Comparison of ENCODE assay signal across 8 cellular contexts in genomic region chr2:168490916-168491605, GRCh38. TPM values are rescaled to one million over a fixed set of nuclear protein-coding genes. Genes with fewer than 3 reads are reported as not detected.
DNase-seq lines count a peak whose midpoint lies in the region; ATAC-seq and TF ChIP-seq lines count a peak whose summit lies in the region.

No MANE protein-coding gene starts in this region.

- peaks cover 4% of the 10 kb centered on the region for H3K9me3 Mint-ChIP-seq in activated CD8-positive, alpha-beta memory T cell treated with anti-CD3 and anti-CD28 coated beads, Interleukin-2, amount 10 ng/mL, durations not matched to agents 7 days and 5 days (ENCODE audit: low read depth)
- peaks cover 12% of the 10 kb centered on the region for H3K9me3 Mint-ChIP-seq in T-helper 2 cell treated with Interferon-gamma antibody and Interleukin-4, amounts not matched to agents 5 μg/mL and 100 μg/mL, for 36 hours

- intact Hi-C loops in Right ventricle myocardium superior (cut with DNase I): no loop called here

- no peak for TF ChIP-seq CTCF in thoracic aorta (IDR thresholded peaks at IDR 0.05)

- no peaks in the 10 kb centered on the region for H3K36me3 ChIP-seq in thoracic aorta

- peak overlapping the region; percentile 71 for H3K4me3 Mint-ChIP-seq in activated CD8-positive, alpha-beta memory T cell treated with anti-CD3 and anti-CD28 coated beads, Interleukin-2, amount 10 ng/mL, durations not matched to agents 7 days and 5 days
- H3K4me3 Mint-ChIP-seq in T-helper 2 cell treated with Interferon-gamma antibody and Interleukin-4, amounts not matched to agents 5 μg/mL and 100 μg/mL, for 36 hours: peak overlapping the region; percentile 77

- H3K4me1 Mint-ChIP-seq in activated CD8-positive, alpha-beta memory T cell treated with anti-CD3 and anti-CD28 coated beads, Interleukin-2, amount 10 ng/mL, durations not matched to agents 7 days and 5 days: peaks cover 47% of the 10 kb centered on the region
- H3K4me1 Mint-ChIP-seq in T-helper 2 cell treated with Interferon-gamma antibody and Interleukin-4, amounts not matched to agents 5 μg/mL and 100 μg/mL, for 36 hours (ENCODE audit: low read depth): peaks cover 59% of the 10 kb centered on the region

- H3K4me3 ChIP-seq in thoracic aorta: peak overlapping the region; percentile 39

- no peaks in the 10 kb centered on the region for H3K27me3 ChIP-seq in thoracic aorta (replicated peaks; ENCODE audit: insufficient read depth)

- H3K27ac Mint-ChIP-seq in activated CD8-positive, alpha-beta memory T cell treated with anti-CD3 and anti-CD28 coated beads, Interleukin-2, amount 10 ng/mL, durations not matched to agents 7 days and 5 days: peak overlapping the region; percentile 90
- peak overlapping the region; percentile 89 for H3K27ac Mint-ChIP-seq in T-helper 2 cell treated with Interferon-gamma antibody and Interleukin-4, amounts not matched to agents 5 μg/mL and 100 μg/mL, for 36 hours

- peaks cover 8% of the 10 kb centered on the region for H3K27me3 Mint-ChIP-seq in activated CD8-positive, alpha-beta memory T cell treated with anti-CD3 and anti-CD28 coated beads, Interleukin-2, amount 10 ng/mL, durations not matched to agents 7 days and 5 days
- H3K27me3 Mint-ChIP-seq in T-helper 2 cell treated with Interferon-gamma antibody and Interleukin-4, amounts not matched to agents 5 μg/mL and 100 μg/mL, for 36 hours (ENCODE audit: low read depth): no peaks in the 10 kb centered on the region

- CTCF ChIA-PET in activated CD8-positive, alpha-beta memory T cell treated with anti-CD3 and anti-CD28 coated beads, Interleukin-2, amount 10 ng/mL, durations not matched to agents 7 days and 5 days (lab: Charles Lee): interaction anchor here (0.5 to 1.6 kb wide), 2 partner anchors 20 to 151 kb away, joined by 3 to 6 read pairs; no protein-coding TSS in a partner anchor

- peak; percentile 57 for DNase-seq in activated CD8-positive, alpha-beta memory T cell treated with anti-CD3 and anti-CD28 coated beads, Interleukin-2, amount 10 ng/mL, durations not matched to agents 7 days and 5 days
- no peak for DNase-seq in activated CD8-positive, alpha-beta memory T cell treated with anti-CD3 and anti-CD28 coated beads, Interleukin-2, amount 50 U/mL, for 48 hours
- DNase-seq in T-helper 2 cell treated with Interferon-gamma antibody and Interleukin-4, amounts not matched to agents 5 μg/mL and 100 μg/mL, for 36 hours (ENCODE audit: low spot score): peak; percentile 32
- DNase-seq in Right ventricle myocardium superior (no peak), thoracic aorta (ENCODE audit: low spot score) (no peak), iPS-NIHi11 (ENCODE audit: low spot score) (no peak)

- no peaks in the 10 kb centered on the region for H3K9me3 ChIP-seq in thoracic aorta

- peak; percentile 50 for ATAC-seq in activated CD8-positive, alpha-beta memory T cell treated with anti-CD3 and anti-CD28 coated beads, Interleukin-2, amount 10 ng/mL, durations not matched to agents 7 days and 5 days
- ATAC-seq in Right ventricle myocardium superior (ENCODE audit: poor library complexity) (peak; percentile 60), thoracic aorta (ENCODE audit: insufficient number of reproducible peaks, low FRiP score, low read depth) (no peak), HG03457 (IDR thresholded peaks at IDR 0.05; ENCODE audit: unreplicated experiment) (no peak), HG03280 (IDR thresholded peaks at IDR 0.05; ENCODE audit: unreplicated experiment) (no peak)

- H3K36me3 Mint-ChIP-seq in activated CD8-positive, alpha-beta memory T cell treated with anti-CD3 and anti-CD28 coated beads, Interleukin-2, amount 10 ng/mL, durations not matched to agents 7 days and 5 days: peaks cover 16% of the 10 kb centered on the region
- peaks cover 38% of the 10 kb centered on the region for H3K36me3 Mint-ChIP-seq in T-helper 2 cell treated with Interferon-gamma antibody and Interleukin-4, amounts not matched to agents 5 μg/mL and 100 μg/mL, for 36 hours (ENCODE audit: low read depth)

- no peak overlapping the region for H3K27ac ChIP-seq in thoracic aorta

- peaks cover 0 to 3% of the 10 kb centered on the region in 2 donors for H3K4me1 ChIP-seq in thoracic aorta (ENCODE audit: control insufficient read depth in 1 of 2, low read depth in 2 of 2)

RNA-seq across cellular contexts. Expression of gene CERS6, which starts 35.0 kb away (rescaled TPM):
- total RNA-seq in activated CD8-positive, alpha-beta memory T cell treated with anti-CD3 and anti-CD28 coated beads, Interleukin-2, amount 10 ng/mL, durations not matched to agents 7 days and 5 days: 10 to 100 TPM in 1 of 2 experiments, 1 to 10 TPM in 1; 5.0 to 12.7 TPM
- total RNA-seq in Right ventricle myocardium superior: 66.7 TPM
- total RNA-seq in thoracic aorta: 10 to 100 TPM; 13.7 to 15.8 TPM

Comparison
In these comparisons a context has a peak if more than half of its experiments do, and no peak if none do; other contexts are left out.
1. DNase-seq: peak in activated CD8-positive, alpha-beta memory T cell treated with anti-CD3 and anti-CD28 coated beads, Interleukin-2, amount 10 ng/mL, durations not matched to agents 7 days and 5 days (single experiment) and T-helper 2 cell treated with Interferon-gamma antibody and Interleukin-4, amounts not matched to agents 5 μg/mL and 100 μg/mL, for 36 hours (single experiment); none in activated CD8-positive, alpha-beta memory T cell treated with anti-CD3 and anti-CD28 coated beads, Interleukin-2, amount 50 U/mL, for 48 hours (single experiment), Right ventricle myocardium superior (single experiment), thoracic aorta (single experiment) and iPS-NIHi11 (single experiment).
2. ATAC-seq: peak in activated CD8-positive, alpha-beta memory T cell treated with anti-CD3 and anti-CD28 coated beads, Interleukin-2, amount 10 ng/mL, durations not matched to agents 7 days and 5 days (single experiment) and Right ventricle myocardium superior (single experiment); none in thoracic aorta (single experiment), HG03457 (single experiment) and HG03280 (single experiment).